ENCODE assay signal across 17 cellular contexts in the genomic region with DNA sequence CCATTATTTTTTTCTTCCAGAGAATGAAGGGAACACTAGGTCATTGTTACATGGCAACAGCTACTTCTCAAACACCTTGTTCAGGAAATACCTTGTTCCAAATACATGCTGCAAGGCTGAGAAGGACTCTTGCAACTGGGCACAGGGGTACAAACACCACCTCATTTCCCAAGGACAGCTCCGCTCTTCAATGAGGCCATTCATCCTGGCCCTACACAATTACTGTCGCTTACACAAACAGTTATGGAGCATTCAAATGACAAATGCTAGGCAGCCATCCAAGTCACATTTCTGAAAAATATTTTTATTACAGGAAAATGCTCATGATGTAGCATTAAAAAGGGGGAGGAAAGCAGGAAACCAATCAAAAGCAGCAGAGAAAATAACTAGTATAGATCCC.
"Had no signal": no experiment of that assay in that cellular context is flagged by ENCODE, and none has a peak within 500 bp of the region (broad histone marks: within the 10 kb centered on the region; RNA-seq: fewer than 3 reads in every experiment).

No MANE protein-coding gene starts in this region.

- DNase-seq: KBM-7, MV-4-11, NCI-H1048, NCI-H1105, NCI-H1417 treated with DMSO at 0.1 percent for 48 hours, NCI-H146, NCI-H1694 treated with DMSO at 0.1 percent for 48 hours, NCI-H1930, NCI-H2171 treated with DMSO at 0.1 percent for 48 hours, NCI-H345, NCI-H446 treated with DMSO at 0.1 percent for 48 hours, NCI-H510A treated with DMSO at 0.1 percent for 48 hours, NCI-H526, NCI-H82, Right ventricle myocardium superior, RPMI8226, SIG-M5 had no signal
